Comparison of ENCODE assay signal across 22 cellular contexts in the genomic region with DNA sequence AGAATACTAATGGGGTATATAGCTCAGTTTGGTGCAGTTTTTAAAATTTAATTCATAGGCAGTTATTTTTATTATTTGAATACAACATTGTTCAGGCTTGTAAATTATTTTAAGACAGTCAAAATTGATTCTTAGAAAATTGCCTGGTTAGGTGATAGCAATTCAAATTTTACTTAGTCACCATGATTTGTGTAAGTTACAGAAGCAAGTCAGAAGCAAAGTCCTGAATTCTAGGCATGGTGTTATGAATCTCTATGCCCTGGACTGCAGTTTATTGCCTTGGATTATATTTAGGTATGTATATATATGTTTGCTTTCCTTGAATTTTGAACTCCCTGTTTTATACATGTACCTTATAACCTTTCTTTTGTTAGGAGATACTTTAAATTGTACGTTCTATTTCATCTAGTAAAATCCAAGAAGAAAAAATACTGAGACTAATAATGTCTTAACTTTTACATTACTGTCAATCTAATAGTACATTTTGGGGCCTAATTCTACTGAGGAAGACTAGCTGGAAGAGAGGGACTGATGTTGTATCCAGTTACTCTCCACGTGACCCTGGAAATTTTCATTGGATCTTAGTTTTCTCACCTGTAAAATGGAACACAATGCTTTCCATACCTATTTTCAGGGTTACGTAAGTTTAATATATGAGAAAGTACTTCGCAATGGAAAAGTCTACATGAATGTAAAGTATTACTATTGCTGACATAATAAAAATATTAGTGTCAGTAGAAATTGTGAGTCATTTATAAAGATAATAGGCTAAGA.
"Had no signal": no experiment of that assay in that cellular context is flagged by ENCODE, and none has a peak within 500 bp of the region (broad histone marks: within the 10 kb centered on the region; RNA-seq: fewer than 3 reads in every experiment).

No MANE protein-coding gene starts in this region.

- H3K4me3 ChIP-seq: ascending aorta, body of pancreas had no signal

- ATAC-seq: activated naive CD4-positive, alpha-beta T cell treated with anti-CD3 and anti-CD28 coated beads, Interleukin-2, amount 50 U/mL, for 72 hours; activated naive CD8-positive, alpha-beta T cell treated with anti-CD3 and anti-CD28 coated beads, Interleukin-2, amount 50 U/mL, for 24 hours; activated T-cell treated with anti-CD3 and anti-CD28 coated beads, Interleukin-2, amount 50 U/mL, for 4 hours; body of pancreas had no signal

- H3K4me3 Mint-ChIP-seq: activated CD4-positive, alpha-beta T cell treated with anti-CD3 and anti-CD28 coated beads, Interleukin-2, amount 10 ng/mL, durations not matched to agents 24 days and 14 days; activated naive CD8-positive, alpha-beta T cell treated with anti-CD3 and anti-CD28 coated beads, Interleukin-2, amount 50 U/mL, for 24 hours; activated T-cell treated with anti-CD3 and anti-CD28 coated beads, Interleukin-2, amount 50 U/mL, for 4 hours; T-helper 1 cell treated with Interleukin-12 subunit alpha and Interleukin-12 subunit beta and Interleukin-4 antibody, amounts not matched to agents 30 μg/mL and 1 μg/mL, for 36 hours had no signal

- H3K36me3 ChIP-seq: ascending aorta had no signal

- FAIRE-seq: bronchial epithelial cell, RCC 7860 had no signal

- H3K27ac Mint-ChIP-seq: activated CD4-positive, alpha-beta T cell treated with anti-CD3 and anti-CD28 coated beads, Interleukin-2, amount 10 ng/mL, durations not matched to agents 24 days and 14 days; activated naive CD4-positive, alpha-beta T cell treated with anti-CD3 and anti-CD28 coated beads, Interleukin-2, amount 50 U/mL, for 72 hours; activated naive CD8-positive, alpha-beta T cell treated with anti-CD3 and anti-CD28 coated beads, Interleukin-2, amount 50 U/mL, for 24 hours; T-helper 1 cell treated with Interleukin-12 subunit alpha and Interleukin-12 subunit beta and Interleukin-4 antibody, amounts not matched to agents 30 μg/mL and 1 μg/mL, for 36 hours had no signal

- DNase-seq: activated CD4-positive, alpha-beta T cell treated with anti-CD3 and anti-CD28 coated beads for 1 hour; activated CD4-positive, alpha-beta T cell treated with anti-CD3 and anti-CD28 coated beads, Interleukin-2, amount 10 ng/mL, durations not matched to agents 24 days and 14 days; activated CD4-positive, alpha-beta T cell treated with anti-CD3 and anti-CD28 coated beads, Interleukin-2, amount 50 U/mL, for 48 hours; activated effector memory CD4-positive, alpha-beta T cell treated with anti-CD3 and anti-CD28 coated beads, Interleukin-2, amount 50 U/mL, for 16 hours; activated naive CD4-positive, alpha-beta T cell treated with Interleukin-2 at 50 U/mL for 16 hours; activated naive CD8-positive, alpha-beta T cell treated with anti-CD3 and anti-CD28 coated beads, Interleukin-2, amount 50 U/mL, for 24 hours; activated T-cell treated with anti-CD3 and anti-CD28 coated beads, Interleukin-2, amount 50 U/mL, for 4 hours; amniotic stem cell; body of pancreas; KG1; NCI-H1048; NCI-H146; NCI-H2029; NCI-H510A treated with DMSO at 0.1 percent for 48 hours; NCI-H69; NK-92 treated with Interleukin-12 subunit alpha and Interleukin-12 subunit beta, amount 100 ng/mL, for 24 hours; SHP77 treated with DMSO at 0.1 percent for 48 hours had no signal

- H3K9me3 Mint-ChIP-seq: activated CD4-positive, alpha-beta T cell treated with anti-CD3 and anti-CD28 coated beads, Interleukin-2, amount 10 ng/mL, durations not matched to agents 24 days and 14 days; activated naive CD4-positive, alpha-beta T cell treated with anti-CD3 and anti-CD28 coated beads, Interleukin-2, amount 50 U/mL, for 72 hours; activated naive CD8-positive, alpha-beta T cell treated with anti-CD3 and anti-CD28 coated beads, Interleukin-2, amount 50 U/mL, for 24 hours; activated T-cell treated with anti-CD3 and anti-CD28 coated beads, Interleukin-2, amount 50 U/mL, for 4 hours; T-helper 1 cell treated with Interleukin-12 subunit alpha and Interleukin-12 subunit beta and Interleukin-4 antibody, amounts not matched to agents 30 μg/mL and 1 μg/mL, for 36 hours had no signal

- H3K9me3 ChIP-seq: ascending aorta, body of pancreas had no signal

- H3K27me3 ChIP-seq: ascending aorta, body of pancreas had no signal

- H3K27me3 Mint-ChIP-seq: activated CD4-positive, alpha-beta T cell treated with anti-CD3 and anti-CD28 coated beads, Interleukin-2, amount 10 ng/mL, durations not matched to agents 24 days and 14 days; activated naive CD8-positive, alpha-beta T cell treated with anti-CD3 and anti-CD28 coated beads, Interleukin-2, amount 50 U/mL, for 24 hours had no signal

- H3K27ac ChIP-seq: ascending aorta, body of pancreas had no signal

- H3K4me1 ChIP-seq: ascending aorta had no signal
